ENCODE assay signal across 11 cellular contexts in the genomic region with DNA sequence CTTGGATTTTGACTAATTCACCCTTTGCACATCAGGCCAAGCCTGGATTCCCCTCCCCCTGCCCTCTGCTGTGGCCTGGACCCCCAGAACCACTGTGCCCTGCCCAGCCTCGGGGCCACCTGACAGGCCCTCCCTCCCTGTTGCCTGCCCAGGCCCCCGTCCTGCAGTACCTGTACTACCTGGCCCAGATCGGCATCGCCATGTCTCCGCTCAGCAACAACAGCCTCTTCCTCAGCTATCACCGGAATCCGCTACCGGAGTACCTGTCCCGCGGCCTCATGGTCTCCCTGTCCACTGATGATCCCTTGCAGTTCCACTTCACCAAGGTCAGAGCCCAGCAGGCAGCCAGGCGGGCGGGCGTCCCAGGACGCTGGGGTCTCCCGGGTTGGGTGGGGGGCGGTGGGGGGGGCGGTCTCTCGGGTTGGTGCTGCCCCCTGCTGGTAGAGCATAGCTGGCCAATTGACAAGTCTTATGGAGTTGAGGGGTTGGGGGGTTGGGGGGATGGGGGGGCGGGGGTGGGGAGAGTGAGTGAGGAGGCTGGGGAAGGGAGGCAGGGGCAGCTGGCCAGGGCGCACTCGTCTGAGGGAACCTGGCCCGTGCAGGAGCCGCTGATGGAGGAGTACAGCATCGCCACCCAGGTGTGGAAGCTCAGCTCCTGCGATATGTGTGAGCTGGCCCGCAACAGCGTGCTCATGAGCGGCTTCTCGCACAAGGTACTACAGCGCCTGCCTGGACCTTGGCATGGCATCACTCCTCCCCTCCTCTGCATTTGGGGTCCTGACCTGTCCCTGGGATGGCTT. TPM values are rescaled to one million over a fixed set of nuclear protein-coding genes. Genes with fewer than 3 reads are reported as not detected.
DNase-seq lines count a peak whose midpoint lies in the region; ATAC-seq lines count a peak whose summit lies in the region.
"Had no signal": no experiment of that assay in that cellular context is flagged by ENCODE, and none has a peak within 500 bp of the region (broad histone marks: within the 10 kb centered on the region; RNA-seq: fewer than 3 reads in every experiment).

No MANE protein-coding gene starts in this region.

- no peaks in the 10 kb centered on the region for H3K4me1 ChIP-seq in right cardiac atrium (ENCODE audit: control insufficient read depth, insufficient read depth, low read length)
- H3K4me1 ChIP-seq: adrenal gland had no signal

- no peaks in the 10 kb centered on the region for H3K27me3 ChIP-seq in right cardiac atrium (ENCODE audit: control insufficient read depth, insufficient read depth)
- H3K27me3 ChIP-seq: adrenal gland, SJCRH30 had no signal

- H3K4me1 Mint-ChIP-seq in stimulated activated naive CD8-positive, alpha-beta T cell treated with anti-CD3 and anti-CD28 coated beads, Interleukin-15, amount 100 ng/mL, for 72 hours: peaks cover 17% of the 10 kb centered on the region
- H3K4me1 Mint-ChIP-seq: immature natural killer cell had no signal

- no peaks in the 10 kb centered on the region for H3K9me3 Mint-ChIP-seq in stimulated activated naive CD8-positive, alpha-beta T cell treated with anti-CD3 and anti-CD28 coated beads, Interleukin-15, amount 100 ng/mL, for 72 hours
- H3K9me3 Mint-ChIP-seq: immature natural killer cell had no signal

- no peak overlapping the region for H3K4me3 Mint-ChIP-seq in stimulated activated naive CD8-positive, alpha-beta T cell treated with anti-CD3 and anti-CD28 coated beads, Interleukin-15, amount 100 ng/mL, for 72 hours
- H3K4me3 Mint-ChIP-seq: immature natural killer cell had no signal

- H3K9me3 ChIP-seq in right cardiac atrium (ENCODE audit: control insufficient read depth, low read length): no peaks in the 10 kb centered on the region
- H3K9me3 ChIP-seq: adrenal gland, SJCRH30 had no signal

- no peak overlapping the region for H3K27ac Mint-ChIP-seq in stimulated activated naive CD8-positive, alpha-beta T cell treated with anti-CD3 and anti-CD28 coated beads, Interleukin-15, amount 100 ng/mL, for 72 hours

- peak; percentile 48 for DNase-seq in activated gamma-delta T cell treated with Interleukin-2 at 50 U/mL for 16 hours
- DNase-seq in activated gamma-delta T cell (lab: John Stamatoyannopoulos, UW): no peak
- DNase-seq in activated CD4-positive, alpha-beta T cell treated with anti-CD3 and anti-CD28 coated beads, Interleukin-2, amount 50 U/mL, for 1 hour: peak; percentile 47
- peak in 2 of 3 donors; percentile 58 to 62 for DNase-seq in right cardiac atrium
- no peak for DNase-seq in stimulated activated naive CD8-positive, alpha-beta T cell treated with anti-CD3 and anti-CD28 coated beads, Interleukin-15, amount 100 ng/mL, for 72 hours
- DNase-seq in NOMO-1 (lab: John Stamatoyannopoulos, UW; ENCODE audit: unreplicated experiment in 2 of 2): no peak
- no peak for DNase-seq in NCI-H2081 treated with DMSO at 0.1 percent for 48 hours (lab: John Stamatoyannopoulos, UW)
- no peak for DNase-seq in COLO829 (ENCODE audit: low spot score)

- 79% methylated on average over 30 of the region's 30 CpGs for WGBS in right cardiac atrium

- no peak for ATAC-seq in right cardiac atrium
- ATAC-seq in stimulated activated naive CD8-positive, alpha-beta T cell treated with anti-CD3 and anti-CD28 coated beads, Interleukin-15, amount 100 ng/mL, for 72 hours: peak; percentile 21

- intact Hi-C loops in right cardiac atrium (cut with DNase I): loop anchor here in 3 of 4 donors (5.0 to 10.0 kb wide), 2 partner anchors 83 to 355 kb away; partner anchors contain the start of genes GNAI3 (in 2 of the 3) and AHCYL1 (in 1 of the 3)

- no peak overlapping the region for H3K4me3 ChIP-seq in right cardiac atrium (ENCODE audit: low read length)
- H3K4me3 ChIP-seq: adrenal gland, SJCRH30 had no signal

- H3K27me3 Mint-ChIP-seq in stimulated activated naive CD8-positive, alpha-beta T cell treated with anti-CD3 and anti-CD28 coated beads, Interleukin-15, amount 100 ng/mL, for 72 hours: no peaks in the 10 kb centered on the region

- no peak overlapping the region for H3K27ac ChIP-seq in right cardiac atrium (ENCODE audit: low read length)
- H3K27ac ChIP-seq: SJCRH30 had no signal

RNA-seq across cellular contexts. Expression of gene AMPD2, which starts 10.6 kb away (rescaled TPM):
- total RNA-seq in right cardiac atrium: 10 to 100 TPM; 18.8 to 26.1 (median 23.4) TPM
- polyA plus RNA-seq in right cardiac atrium: 8.4 TPM

RNA-seq across cellular contexts. Expression of gene GNAT2, which starts 10.9 kb away (rescaled TPM):
- total RNA-seq in right cardiac atrium: not detected
- polyA plus RNA-seq in right cardiac atrium: not detected
- polyA plus RNA-seq: immature natural killer cell had no signal

RNA-seq across cellular contexts. Expression of gene GSTM4, which starts 25.6 kb away (rescaled TPM):
- 10 to 100 TPM; 31.2 to 57.8 (median 39.4) TPM for total RNA-seq in right cardiac atrium
- polyA plus RNA-seq in right cardiac atrium: 47.9 TPM

RNA-seq across cellular contexts. Expression of gene GSTM2, which starts 37.6 kb away (rescaled TPM):
- 10 to 100 TPM; 50.3 to 92.8 (median 72.6) TPM for total RNA-seq in right cardiac atrium
- polyA plus RNA-seq in right cardiac atrium: 99.5 TPM

RNA-seq across cellular contexts. Expression of gene GSTM1, which starts 57.3 kb away (rescaled TPM):
- 10 to 100 TPM in 1 of 4 donors, not detected in 3; 31.1 TPM for total RNA-seq in right cardiac atrium
- polyA plus RNA-seq in right cardiac atrium: 38.9 TPM
- total RNA-seq: SJCRH30 had no signal

Comparison
In these comparisons a context has a peak if more than half of its experiments do, and no peak if none do; other contexts are left out.
1. DNase-seq: peak in activated gamma-delta T cell treated with Interleukin-2 at 50 U/mL for 16 hours (single experiment), activated CD4-positive, alpha-beta T cell treated with anti-CD3 and anti-CD28 coated beads, Interleukin-2, amount 50 U/mL, for 1 hour (single experiment) and right cardiac atrium (2 of 3); none in activated gamma-delta T cell (single experiment), stimulated activated naive CD8-positive, alpha-beta T cell treated with anti-CD3 and anti-CD28 coated beads, Interleukin-15, amount 100 ng/mL, for 72 hours (0 of 2), NOMO-1 (0 of 2), NCI-H2081 treated with DMSO at 0.1 percent for 48 hours (single experiment) and COLO829 (single experiment).